In the genomic region with DNA sequence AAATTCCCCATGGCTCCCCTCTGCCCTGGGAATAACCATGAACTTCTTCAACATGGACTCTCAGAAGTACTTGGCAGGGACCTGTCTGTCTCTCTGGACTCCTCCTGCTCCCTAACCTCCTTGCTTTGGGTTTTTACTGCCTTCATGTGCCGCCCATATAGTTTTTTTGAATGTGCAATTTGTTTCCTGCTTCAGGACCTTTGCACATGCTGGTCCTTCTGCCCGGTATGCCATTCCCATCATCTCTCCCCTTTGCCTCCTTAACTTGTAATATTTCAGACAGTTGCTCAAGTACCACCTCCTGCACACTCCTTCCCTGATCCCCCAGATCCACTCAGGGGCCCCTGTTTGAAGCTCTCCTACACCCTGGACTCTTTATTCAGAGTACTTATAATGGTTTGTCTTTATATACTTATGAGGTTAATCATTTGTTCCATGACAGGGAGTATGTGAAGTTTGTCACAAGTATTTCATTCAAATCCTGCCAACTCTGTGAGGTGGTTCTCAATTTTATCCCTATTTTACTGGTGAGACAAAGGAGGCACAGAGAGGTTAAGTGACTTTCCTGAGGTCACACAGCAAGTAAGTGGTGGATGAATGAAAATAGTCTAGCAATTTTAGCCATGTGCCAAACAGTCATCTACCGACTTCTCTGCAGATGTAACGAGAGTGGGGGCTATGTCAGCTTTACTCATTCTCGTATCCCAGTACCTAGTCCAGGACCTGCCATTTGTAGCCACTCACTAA, we compare ENCODE assay signal across 3 cellular contexts.
TF ChIP-seq lines count a peak whose summit lies in the region.

No MANE protein-coding gene starts in this region.

TF ChIP-seq in A549, 52 proteins besides CTCF, POLR2A, EP300 and RAD21:
- TF ChIP-seq, protein P1, sequence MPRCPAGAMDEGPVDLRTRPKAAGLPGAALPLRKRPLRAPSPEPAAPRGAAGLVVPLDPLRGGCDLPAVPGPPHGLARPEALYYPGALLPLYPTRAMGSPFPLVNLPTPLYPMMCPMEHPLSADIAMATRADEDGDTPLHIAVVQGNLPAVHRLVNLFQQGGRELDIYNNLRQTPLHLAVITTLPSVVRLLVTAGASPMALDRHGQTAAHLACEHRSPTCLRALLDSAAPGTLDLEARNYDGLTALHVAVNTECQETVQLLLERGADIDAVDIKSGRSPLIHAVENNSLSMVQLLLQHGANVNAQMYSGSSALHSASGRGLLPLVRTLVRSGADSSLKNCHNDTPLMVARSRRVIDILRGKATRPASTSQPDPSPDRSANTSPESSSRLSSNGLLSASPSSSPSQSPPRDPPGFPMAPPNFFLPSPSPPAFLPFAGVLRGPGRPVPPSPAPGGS (IDR thresholded peaks at IDR 0.05) = no peak
- TF ChIP-seq ZFP36 (IDR thresholded peaks at IDR 0.05; ENCODE audit: borderline replicate concordance, partially characterized antibody) (peak; percentile 23), TP53 (CRISPR knock-in tag; IDR thresholded peaks at IDR 0.05) (no peak), SREBF2 (IDR thresholded peaks at IDR 0.05) (no peak)
- TF ChIP-seq, protein P2, sequence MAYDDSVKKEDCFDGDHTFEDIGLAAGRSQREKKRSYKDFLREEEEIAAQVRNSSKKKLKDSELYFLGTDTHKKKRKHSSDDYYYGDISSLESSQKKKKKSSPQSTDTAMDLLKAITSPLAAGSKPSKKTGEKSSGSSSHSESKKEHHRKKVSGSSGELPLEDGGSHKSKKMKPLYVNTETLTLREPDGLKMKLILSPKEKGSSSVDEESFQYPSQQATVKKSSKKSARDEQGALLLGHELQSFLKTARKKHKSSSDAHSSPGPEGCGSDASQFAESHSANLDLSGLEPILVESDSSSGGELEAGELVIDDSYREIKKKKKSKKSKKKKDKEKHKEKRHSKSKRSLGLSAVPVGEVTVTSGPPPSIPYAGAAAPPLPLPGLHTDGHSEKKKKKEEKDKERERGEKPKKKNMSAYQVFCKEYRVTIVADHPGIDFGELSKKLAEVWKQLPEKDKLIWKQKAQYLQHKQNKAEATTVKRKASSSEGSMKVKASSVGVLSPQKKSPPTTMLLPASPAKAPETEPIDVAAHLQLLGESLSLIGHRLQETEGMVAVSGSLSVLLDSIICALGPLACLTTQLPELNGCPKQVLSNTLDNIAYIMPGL (CRISPR knock-in tag; IDR thresholded peaks at IDR 0.05; ENCODE audit: borderline replicate concordance) = no peak

TF ChIP-seq in K562, 482 proteins besides CTCF, POLR2A, EP300 and RAD21:
- TF ChIP-seq KDM1A (IDR thresholded peaks at IDR 0.05) = peak; percentile 20 to 56; a peak in 3 of 4 replicates
- no peak for TF ChIP-seq SRSF9 (IDR thresholded peaks at IDR 0.05; ENCODE audit: borderline replicate concordance, low read depth, low read length)
- 0 out of 4 replicates have a peak, but pooled peaks of 1 of the 2 experiments have one; percentile 39 for TF ChIP-seq RCOR1 (IDR thresholded peaks at IDR 0.05; ENCODE audit: borderline replicate concordance in 1 of 2, low read depth in 2 of 2, low read length in 2 of 2)
- TF ChIP-seq, protein P3, sequence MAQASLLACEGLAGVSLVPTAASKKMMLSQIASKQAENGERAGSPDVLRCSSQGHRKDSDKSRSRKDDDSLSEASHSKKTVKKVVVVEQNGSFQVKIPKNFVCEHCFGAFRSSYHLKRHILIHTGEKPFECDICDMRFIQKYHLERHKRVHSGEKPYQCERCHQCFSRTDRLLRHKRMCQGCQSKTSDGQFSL (CRISPR knock-in tag; IDR thresholded peaks at IDR 0.05) = no peak
- TF ChIP-seq, protein P3 (tag; IDR thresholded peaks at IDR 0.05) = no peak
- peak; percentile 94 for TF ChIP-seq RBM25 (IDR thresholded peaks at IDR 0.05; ENCODE audit: low read depth, low read length, severe bottlenecking)
- TF ChIP-seq, protein P4, sequence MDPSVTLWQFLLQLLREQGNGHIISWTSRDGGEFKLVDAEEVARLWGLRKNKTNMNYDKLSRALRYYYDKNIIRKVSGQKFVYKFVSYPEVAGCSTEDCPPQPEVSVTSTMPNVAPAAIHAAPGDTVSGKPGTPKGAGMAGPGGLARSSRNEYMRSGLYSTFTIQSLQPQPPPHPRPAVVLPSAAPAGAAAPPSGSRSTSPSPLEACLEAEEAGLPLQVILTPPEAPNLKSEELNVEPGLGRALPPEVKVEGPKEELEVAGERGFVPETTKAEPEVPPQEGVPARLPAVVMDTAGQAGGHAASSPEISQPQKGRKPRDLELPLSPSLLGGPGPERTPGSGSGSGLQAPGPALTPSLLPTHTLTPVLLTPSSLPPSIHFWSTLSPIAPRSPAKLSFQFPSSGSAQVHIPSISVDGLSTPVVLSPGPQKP (CRISPR knock-in tag; IDR thresholded peaks at IDR 0.05) = no peak
- peak; percentile 39; the same call in 1 of the 2 replicates for TF ChIP-seq ADNP (tag; IDR thresholded peaks at IDR 0.05)
- TF ChIP-seq ZFP36 (IDR thresholded peaks at IDR 0.05; ENCODE audit: low read depth, low read length, partially characterized antibody) = peak; percentile 92
- no peak for TF ChIP-seq TFAM (CRISPR knock-in tag; conservative IDR thresholded peaks at IDR 0.05)
- TF ChIP-seq, protein P5, sequence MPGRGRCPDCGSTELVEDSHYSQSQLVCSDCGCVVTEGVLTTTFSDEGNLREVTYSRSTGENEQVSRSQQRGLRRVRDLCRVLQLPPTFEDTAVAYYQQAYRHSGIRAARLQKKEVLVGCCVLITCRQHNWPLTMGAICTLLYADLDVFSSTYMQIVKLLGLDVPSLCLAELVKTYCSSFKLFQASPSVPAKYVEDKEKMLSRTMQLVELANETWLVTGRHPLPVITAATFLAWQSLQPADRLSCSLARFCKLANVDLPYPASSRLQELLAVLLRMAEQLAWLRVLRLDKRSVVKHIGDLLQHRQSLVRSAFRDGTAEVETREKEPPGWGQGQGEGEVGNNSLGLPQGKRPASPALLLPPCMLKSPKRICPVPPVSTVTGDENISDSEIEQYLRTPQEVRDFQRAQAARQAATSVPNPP (IDR thresholded peaks at IDR 0.05; ENCODE audit: borderline replicate concordance, insufficient read depth, insufficient read length) = no peak
- no peak for TF ChIP-seq HDGF (IDR thresholded peaks at IDR 0.05)
- peak; percentile 71 for TF ChIP-seq BCOR (IDR thresholded peaks at IDR 0.05)
- no peak for TF ChIP-seq NFYB (IDR thresholded peaks at IDR 0.05; ENCODE audit: extremely low read depth, insufficient read length)
- TF ChIP-seq PRPF4 (IDR thresholded peaks at IDR 0.05; ENCODE audit: insufficient read depth, low read depth, low read length, poor library complexity, severe bottlenecking) = no peak

TF ChIP-seq in H1, 55 proteins besides CTCF, POLR2A, EP300 and RAD21:
- TF ChIP-seq KDM4A (IDR thresholded peaks at IDR 0.05; ENCODE audit: low read depth, low read length, severe bottlenecking) (no peak), KDM1A (IDR thresholded peaks at IDR 0.05; ENCODE audit: borderline replicate concordance, low read length) (peak; percentile 82; the same call in 1 of the 2 replicates)
